In genomic region chr7:92988051-92988450, GRCh38 we compare ENCODE assay signal across 10 cellular contexts.
DNase-seq lines count a peak whose midpoint lies in the region; ATAC-seq, FAIRE-seq and TF ChIP-seq lines count a peak whose summit lies in the region.
"Had no signal": no experiment of that assay in that cellular context is flagged by ENCODE, and none has a peak within 500 bp of the region (broad histone marks: within the 10 kb centered on the region; RNA-seq: fewer than 3 reads in every experiment).

No MANE protein-coding gene starts in this region.

- H3K4me3 ChIP-seq in fibroblast of pulmonary artery (replicated peaks; ENCODE audit: low read depth, low read length), result no peak overlapping the region
- H3K4me3 ChIP-seq: lung had no signal

- DNase-seq in H4 (ENCODE audit: low spot score) (peak; percentile 57), RCC 7860 (ENCODE audit: low spot score) (peak; percentile 64), fibroblast of pulmonary artery (ENCODE audit: low read depth) (peak; percentile 72), renal cortical epithelial cell (ENCODE audit: low read depth) (peak; percentile 78), NCI-H2029 (lab: John Stamatoyannopoulos, UW) (no peak)
- no peak for DNase-seq in stimulated activated CD4-positive, alpha-beta T cell treated with anti-CD3 and anti-CD28 coated beads, Interleukin-12 subunit alpha, Interleukin-12 subunit beta, amount 100 ng/mL, for 4 hours
- no peak for DNase-seq in activated CD8-positive, alpha-beta memory T cell treated with anti-CD3 and anti-CD28 coated beads, Interleukin-2, amount 50 U/mL, for 4 hours
- DNase-seq: activated CD8-positive, alpha-beta memory T cell treated with anti-CD3 and anti-CD28 coated beads, Interleukin-2, amount 10 ng/mL, durations not matched to agents 7 days and 5 days had no signal

- FAIRE-seq in RCC 7860 (lab: Jason Lieb, UNC), result peak; percentile 80

- TF ChIP-seq CTCF in fibroblast of pulmonary artery (IDR thresholded peaks at IDR 0.05; ENCODE audit: low read length, missing control alignments), result peak; percentile 46

- ATAC-seq in GM19455 (IDR thresholded peaks at IDR 0.05; ENCODE audit: unreplicated experiment), result no peak
- ATAC-seq: activated CD8-positive, alpha-beta memory T cell treated with anti-CD3 and anti-CD28 coated beads, Interleukin-2, amount 10 ng/mL, durations not matched to agents 7 days and 5 days had no signal

Comparison
In these comparisons a context has a peak if more than half of its experiments do, and no peak if none do; other contexts are left out.
1. DNase-seq: peak in H4 (single experiment), RCC 7860 (single experiment), fibroblast of pulmonary artery (single experiment) and renal cortical epithelial cell (single experiment); none in NCI-H2029 (single experiment), stimulated activated CD4-positive, alpha-beta T cell treated with anti-CD3 and anti-CD28 coated beads, Interleukin-12 subunit alpha, Interleukin-12 subunit beta, amount 100 ng/mL, for 4 hours (single experiment) and activated CD8-positive, alpha-beta memory T cell treated with anti-CD3 and anti-CD28 coated beads, Interleukin-2, amount 50 U/mL, for 4 hours (single experiment).